Comparison of ENCODE assay signal across 17 cellular contexts in genomic region chr9:121328876-121329681, GRCh38. TPM values are rescaled to one million over a fixed set of nuclear protein-coding genes. Genes with fewer than 3 reads are reported as not detected.
DNase-seq lines count a peak whose midpoint lies in the region; ATAC-seq and TF ChIP-seq lines count a peak whose summit lies in the region.
"Had no signal": no experiment of that assay in that cellular context is flagged by ENCODE, and none has a peak within 500 bp of the region (broad histone marks: within the 10 kb centered on the region; RNA-seq: fewer than 3 reads in every experiment).

No MANE protein-coding gene starts in this region.

- H3K27me3 ChIP-seq in Karpas-422 (ENCODE audit: low read length) (no peaks in the 10 kb centered on the region), esophagus (ENCODE audit: control insufficient read depth in 1 of 2, insufficient read depth in 2 of 2, low read length in 2 of 2) (no peaks in the 10 kb centered on the region), skeletal muscle tissue (ENCODE audit: control insufficient read depth in 3 of 3, insufficient read depth in 3 of 3, low read length in 3 of 3) (no peaks in the 10 kb centered on the region)

- H3K36me3 ChIP-seq in Karpas-422 (ENCODE audit: insufficient read depth, low read length), result no peaks in the 10 kb centered on the region; the same call in 1 of the 2 replicates
- H3K36me3 ChIP-seq in esophagus (ENCODE audit: control insufficient read depth in 2 of 2, insufficient read depth in 2 of 2, low read length in 1 of 2), result peaks cover 21 to 70% of the 10 kb centered on the region in 2 donors
- H3K36me3 ChIP-seq in skeletal muscle tissue (ENCODE audit: control insufficient read depth in 3 of 3, insufficient read depth in 3 of 3, low read length in 3 of 3), result peaks cover 67 to 88% (median 73%) of the 10 kb centered on the region in 3 donors

- TF ChIP-seq CTCF in GM12873 (IDR thresholded peaks at IDR 0.05; ENCODE audit: insufficient read depth, low read depth, low read length, missing control alignments), result peak; percentile 7

- WGBS in esophagus, 2 donors, result 81 to 87% methylated on average over 16 of the region's 16 CpGs

- H3K27me3 Mint-ChIP-seq in activated CD4-positive, alpha-beta T cell treated with anti-CD3 and anti-CD28 coated beads, Interleukin-2, amount 10 ng/mL, durations not matched to agents 24 days and 14 days, result no peaks in the 10 kb centered on the region
- H3K27me3 Mint-ChIP-seq: activated naive CD8-positive, alpha-beta T cell treated with anti-CD3 and anti-CD28 coated beads, Interleukin-2, amount 50 U/mL, for 24 hours; B cell; stimulated activated naive CD8-positive, alpha-beta T cell treated with anti-CD3 and anti-CD28 coated beads, Interleukin-15, Interleukin-2, amounts not matched to agents 100 ng/mL and 50 ng/mL, for 24 hours had no signal

- no peaks in the 10 kb centered on the region for H4K20me1 ChIP-seq in Karpas-422 (ENCODE audit: insufficient read depth, low read depth, low read length)

- no peak overlapping the region for H3K4me3 Mint-ChIP-seq in activated CD4-positive, alpha-beta T cell treated with anti-CD3 and anti-CD28 coated beads, Interleukin-2, amount 10 ng/mL, durations not matched to agents 24 days and 14 days
- H3K4me3 Mint-ChIP-seq: activated naive CD8-positive, alpha-beta T cell treated with anti-CD3 and anti-CD28 coated beads, Interleukin-2, amount 50 U/mL, for 24 hours; B cell; neural crest cell; stimulated activated naive CD8-positive, alpha-beta T cell treated with anti-CD3 and anti-CD28 coated beads, Interleukin-15, Interleukin-2, amounts not matched to agents 100 ng/mL and 50 ng/mL, for 24 hours had no signal

- H3K4me1 Mint-ChIP-seq in activated CD4-positive, alpha-beta T cell treated with anti-CD3 and anti-CD28 coated beads, Interleukin-2, amount 10 ng/mL, durations not matched to agents 24 days and 14 days, result peaks cover 4% of the 10 kb centered on the region
- H3K4me1 Mint-ChIP-seq: activated naive CD8-positive, alpha-beta T cell treated with anti-CD3 and anti-CD28 coated beads, Interleukin-2, amount 50 U/mL, for 24 hours; B cell; neural crest cell had no signal

- intact Hi-C loops in activated CD4-positive, alpha-beta T cell treated with anti-CD3 and anti-CD28 coated beads, Interleukin-2, amount 10 ng/mL, durations not matched to agents 24 days and 14 days (cut with micrococcal nuclease), result no loop called here

- H3K9me3 Mint-ChIP-seq in activated CD4-positive, alpha-beta T cell treated with anti-CD3 and anti-CD28 coated beads, Interleukin-2, amount 10 ng/mL, durations not matched to agents 24 days and 14 days, result no peaks in the 10 kb centered on the region
- H3K9me3 Mint-ChIP-seq: activated naive CD8-positive, alpha-beta T cell treated with anti-CD3 and anti-CD28 coated beads, Interleukin-2, amount 50 U/mL, for 24 hours; neural crest cell; stimulated activated naive CD8-positive, alpha-beta T cell treated with anti-CD3 and anti-CD28 coated beads, Interleukin-15, Interleukin-2, amounts not matched to agents 100 ng/mL and 50 ng/mL, for 24 hours had no signal

- ATAC-seq in HG03571 (IDR thresholded peaks at IDR 0.05; ENCODE audit: unreplicated experiment) (no peak), HG03439 (IDR thresholded peaks at IDR 0.05; ENCODE audit: unreplicated experiment) (no peak)
- ATAC-seq: activated naive CD8-positive, alpha-beta T cell treated with anti-CD3 and anti-CD28 coated beads, Interleukin-2, amount 50 U/mL, for 24 hours; Panc1 had no signal

- DNase-seq in Karpas-422 (peak; percentile 60), SW 1271 (lab: John Stamatoyannopoulos, UW) (no peak)
- DNase-seq in activated CD4-positive, alpha-beta T cell treated with anti-CD3 and anti-CD28 coated beads, Interleukin-2, amount 10 ng/mL, durations not matched to agents 24 days and 14 days, result no peak
- DNase-seq: activated CD4-positive, CD25-positive, alpha-beta regulatory T cell treated with anti-CD3 and anti-CD28 coated beads, Interleukin-2, amount 50 U/mL, for 72 hours; activated naive CD8-positive, alpha-beta T cell treated with anti-CD3 and anti-CD28 coated beads, Interleukin-2, amount 50 U/mL, for 24 hours; DMS79; KG1; NCI-H524 treated with DMSO at 0.1 percent for 48 hours had no signal

- H3K4me1 ChIP-seq in Karpas-422 (ENCODE audit: low read length), result no peaks in the 10 kb centered on the region
- peaks cover 7 to 30% of the 10 kb centered on the region in 2 donors for H3K4me1 ChIP-seq in esophagus (ENCODE audit: control insufficient read depth in 2 of 2, insufficient read depth in 2 of 2, low read length in 1 of 2)
- H3K4me1 ChIP-seq in skeletal muscle tissue (ENCODE audit: control insufficient read depth in 3 of 3, insufficient read depth in 3 of 3, low read length in 3 of 3), result peaks cover 31 to 48% (median 39%) of the 10 kb centered on the region in 3 donors

- no peak overlapping the region for H3K4me2 ChIP-seq in Karpas-422 (ENCODE audit: low read depth, low read length, poor library complexity, severe bottlenecking)

- no peaks in the 10 kb centered on the region for H3K9me3 ChIP-seq in Karpas-422 (ENCODE audit: low read length)
- H3K9me3 ChIP-seq in esophagus (ENCODE audit: control insufficient read depth in 2 of 2, insufficient read depth in 1 of 2, low read depth in 1 of 2, low read length in 1 of 2), result peaks cover 0 to 2% of the 10 kb centered on the region in 2 donors
- no peaks in the 10 kb centered on the region for H3K9me3 ChIP-seq in skeletal muscle tissue (ENCODE audit: control insufficient read depth in 3 of 3, low read length in 3 of 3)

- H3K36me3 Mint-ChIP-seq in activated CD4-positive, alpha-beta T cell treated with anti-CD3 and anti-CD28 coated beads, Interleukin-2, amount 10 ng/mL, durations not matched to agents 24 days and 14 days (ENCODE audit: low read depth), result peaks cover 2% of the 10 kb centered on the region

- H3K9ac ChIP-seq in Karpas-422 (ENCODE audit: low read length) (no peak overlapping the region), skeletal muscle tissue (ENCODE audit: low read depth in 1 of 3, low read length in 3 of 3) (peak overlapping the region in 2 of 3 donors; percentile 2 to 8)

- no peak overlapping the region for H3K4me3 ChIP-seq in Karpas-422 (ENCODE audit: low read length)
- no peak overlapping the region for H3K4me3 ChIP-seq in esophagus (ENCODE audit: low read depth in 1 of 2, low read length in 2 of 2)
- no peak overlapping the region for H3K4me3 ChIP-seq in skeletal muscle tissue (ENCODE audit: low read length in 3 of 3)

- H3K27ac ChIP-seq in Karpas-422 (ENCODE audit: low read length), result no peak overlapping the region
- H3K27ac ChIP-seq in esophagus (ENCODE audit: low read depth in 2 of 2, low read length in 1 of 2), result peak overlapping the region; percentile 61 to 72
- H3K27ac ChIP-seq in skeletal muscle tissue (ENCODE audit: low read depth, low read length), result no peak overlapping the region

- H3K9me2 ChIP-seq in Karpas-422 (replicated peaks; ENCODE audit: insufficient read depth, low read length), result no peaks in the 10 kb centered on the region

- H3K27ac Mint-ChIP-seq in activated CD4-positive, alpha-beta T cell treated with anti-CD3 and anti-CD28 coated beads, Interleukin-2, amount 10 ng/mL, durations not matched to agents 24 days and 14 days, result no peak overlapping the region
- H3K27ac Mint-ChIP-seq: activated naive CD8-positive, alpha-beta T cell treated with anti-CD3 and anti-CD28 coated beads, Interleukin-2, amount 50 U/mL, for 24 hours; B cell; stimulated activated naive CD8-positive, alpha-beta T cell treated with anti-CD3 and anti-CD28 coated beads, Interleukin-15, Interleukin-2, amounts not matched to agents 100 ng/mL and 50 ng/mL, for 24 hours had no signal

- H3K79me2 ChIP-seq in Karpas-422 (ENCODE audit: low read length), result no peaks in the 10 kb centered on the region

- no peak overlapping the region for H2AFZ ChIP-seq in Karpas-422 (ENCODE audit: low read length)

RNA-seq across cellular contexts. Expression of gene STOM, which starts 41.0 kb away (rescaled TPM):
- 16.4 and 33.1 TPM in 2 replicates for total RNA-seq in Karpas-422 (2014; rRNA removed; shearing (Covaris generic); ENCODE audit: low replicate concordance)
- polyA plus RNA-seq in esophagus, result 10 to 100 TPM; 46.3 to 64.7 TPM
- total RNA-seq in skeletal muscle tissue, result 76.7 TPM
- total RNA-seq in activated CD4-positive, alpha-beta T cell treated with anti-CD3 and anti-CD28 coated beads, Interleukin-2, amount 10 ng/mL, durations not matched to agents 24 days and 14 days, result 48.3 and 50.3 TPM in 2 replicates

Comparison
In these comparisons a context has a peak if more than half of its experiments do, and no peak if none do; other contexts are left out.
1. H3K27ac ChIP-seq: peak in esophagus (2 of 2); none in Karpas-422 (single experiment) and skeletal muscle tissue (single experiment).